In the genomic region with DNA sequence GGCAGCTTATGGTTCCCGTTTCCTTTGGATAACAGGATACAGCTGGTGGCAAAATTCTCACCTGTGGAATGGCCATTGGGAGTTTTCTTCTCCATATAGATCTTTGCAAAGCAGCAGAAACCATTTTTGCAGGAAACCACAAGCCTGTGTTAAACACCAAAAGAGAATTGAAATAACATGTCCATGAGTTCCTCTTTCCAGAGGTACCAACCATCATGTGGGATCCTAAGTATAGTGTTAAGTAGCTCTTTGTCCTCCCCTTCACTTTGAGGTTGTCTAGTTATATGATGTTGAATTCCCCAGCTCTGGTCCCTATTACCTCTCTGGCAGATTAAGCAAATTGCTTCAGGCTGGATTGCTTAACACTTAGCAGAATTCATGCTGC, we compare ENCODE assay signal across 12 cellular contexts.
DNase-seq lines count a peak whose midpoint lies in the region; ATAC-seq and TF ChIP-seq lines count a peak whose summit lies in the region.
"Had no signal": no experiment of that assay in that cellular context is flagged by ENCODE, and none has a peak within 500 bp of the region (broad histone marks: within the 10 kb centered on the region; RNA-seq: fewer than 3 reads in every experiment).

No MANE protein-coding gene starts in this region.

- no peaks in the 10 kb centered on the region for H3K27me3 ChIP-seq in GM06990 (replicated peaks; ENCODE audit: control insufficient read depth, insufficient read depth, low read length)
- no peaks in the 10 kb centered on the region for H3K27me3 ChIP-seq in HL-60 (ENCODE audit: insufficient read depth, poor library complexity, severe bottlenecking)
- H3K27me3 ChIP-seq: heart left ventricle, pancreas had no signal

- peak; percentile 49 for DNase-seq in GM06990 (ENCODE audit: extremely low read depth, insufficient read length)
- DNase-seq in HL-60 (ENCODE audit: low read depth in 1 of 2, low spot score in 1 of 2), result peak; percentile 16 to 53
- peak; percentile 89 to 92 for DNase-seq in dermis microvascular lymphatic vessel endothelial cell (ENCODE audit: low read depth in 2 of 2)
- no peak for DNase-seq in effector CD4-positive, alpha-beta T cell
- DNase-seq in NCI-H774 (lab: John Stamatoyannopoulos, UW), result no peak
- DNase-seq in NCI-H2081 (lab: John Stamatoyannopoulos, UW), result no peak
- no peak for DNase-seq in SK-N-DZ (ENCODE audit: low spot score)
- DNase-seq: heart left ventricle, pancreas, SHP77 treated with DMSO at 0.1 percent for 48 hours had no signal

- TF ChIP-seq CTCF in GM06990 (IDR thresholded peaks at IDR 0.05; ENCODE audit: insufficient read depth, low read length, poor library complexity, severe bottlenecking) (no peak), HL-60 (IDR thresholded peaks at IDR 0.05; ENCODE audit: insufficient read depth, low read length) (no peak)

- no peaks in the 10 kb centered on the region; the same call in 1 of the 2 replicates for H3K36me3 ChIP-seq in GM06990 (ENCODE audit: control insufficient read depth, insufficient read depth, low read length)
- H3K36me3 ChIP-seq: heart left ventricle, pancreas had no signal

- H3K4me3 ChIP-seq in GM06990 (replicated peaks; ENCODE audit: low read depth, low read length) (peak overlapping the region; percentile 38), HL-60 (replicated peaks; ENCODE audit: insufficient read depth, low read length) (no peak overlapping the region)
- H3K4me3 ChIP-seq: heart left ventricle, pancreas had no signal

- ATAC-seq in GM21447 (IDR thresholded peaks at IDR 0.05; ENCODE audit: unreplicated experiment), result peak; percentile 79
- ATAC-seq: stimulated activated effector memory CD8-positive, alpha-beta T cell treated with anti-CD3 and anti-CD28 coated beads, Interleukin-12 subunit alpha, Interleukin-12 subunit beta, amount 100 ng/mL, for 72 hours had no signal

- H3K27ac ChIP-seq in HL-60 (replicated peaks), result no peak overlapping the region
- H3K27ac ChIP-seq: pancreas had no signal

Comparison
In these comparisons a context has a peak if more than half of its experiments do, and no peak if none do; other contexts are left out.
1. DNase-seq: peak in GM06990 (single experiment), HL-60 (2 of 2) and dermis microvascular lymphatic vessel endothelial cell (2 of 2); none in effector CD4-positive, alpha-beta T cell (single experiment), NCI-H774 (single experiment), NCI-H2081 (0 of 2) and SK-N-DZ (single experiment).